1 cellular context compared by ENCODE assay signal in the genomic region with DNA sequence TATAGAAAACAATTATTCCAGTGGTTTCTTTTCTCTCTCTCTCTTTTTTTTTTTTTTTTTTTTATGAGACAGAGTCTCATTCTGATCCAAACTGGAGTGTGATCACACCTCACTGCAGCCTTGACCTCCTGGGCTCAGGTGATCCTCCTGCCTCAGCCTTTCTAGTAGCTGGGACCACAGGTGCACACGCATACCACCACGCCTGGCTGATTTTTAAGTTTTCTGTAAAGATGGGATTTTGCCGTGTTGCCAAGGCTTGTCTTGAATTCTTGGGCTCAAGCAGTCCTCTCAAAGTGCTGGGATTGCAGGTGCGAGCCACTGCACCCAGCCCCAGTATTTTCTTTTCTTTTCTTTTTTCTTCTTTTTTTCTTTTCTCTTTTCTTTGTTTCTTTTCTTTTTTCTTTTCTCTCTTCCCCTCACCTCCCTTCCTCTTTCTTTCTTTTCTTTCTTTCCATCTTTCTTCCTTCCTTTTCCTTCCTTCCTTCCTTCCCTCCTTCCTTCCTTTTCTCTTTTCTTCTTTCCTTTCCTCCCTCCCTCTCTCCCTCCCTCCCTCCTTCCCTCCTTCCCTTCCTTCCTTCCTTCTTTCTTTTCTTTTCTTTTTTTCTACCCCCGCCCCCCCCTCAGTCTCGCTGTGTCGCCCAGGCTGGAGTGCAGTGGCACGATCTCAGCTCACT.
TF ChIP-seq lines count a peak whose summit lies in the region.

No MANE protein-coding gene starts in this region.

TF ChIP-seq in SK-N-SH, 30 proteins besides CTCF, POLR2A, EP300 and RAD21 (continued from another document):
- TF ChIP-seq JUND (IDR thresholded peaks at IDR 0.05), result no peak
